ENCODE assay signal across 16 cellular contexts in genomic region chr12:22481557-22482104, GRCh38.
"Had no signal": no experiment of that assay in that cellular context is flagged by ENCODE, and none has a peak within 500 bp of the region (broad histone marks: within the 10 kb centered on the region; RNA-seq: fewer than 3 reads in every experiment).

No MANE protein-coding gene starts in this region.

- FAIRE-seq: colon, keratinocyte had no signal

- H3K4me1 ChIP-seq: adrenal gland, esophagus squamous epithelium, neural progenitor cell, suprapubic skin, upper lobe of right lung had no signal

- H3K9me3 ChIP-seq: adrenal gland, esophagus squamous epithelium, ovary, suprapubic skin, upper lobe of right lung had no signal

- H3K4me3 ChIP-seq: adrenal gland, esophagus squamous epithelium, neural progenitor cell, ovary, suprapubic skin, upper lobe of right lung had no signal

- H3K36me3 ChIP-seq: ovary had no signal

- DNase-seq: activated CD4-positive, alpha-beta memory T cell treated with anti-CD3 and anti-CD28 coated beads, Interleukin-2, amount 10 ng/mL, durations not matched to agents 7 days and 5 days; activated CD8-positive, alpha-beta memory T cell treated with anti-CD3 and anti-CD28 coated beads, Interleukin-2, amount 50 U/mL, for 48 hours; activated naive CD4-positive, alpha-beta T cell treated with anti-CD3 and anti-CD28 coated beads, Interleukin-2, amount 10 ng/mL, durations not matched to agents 7 days and 5 days; adrenal gland; esophagus squamous epithelium; foreskin fibroblast; head of caudate nucleus; left ventricle myocardium superior; ovary; stimulated activated CD4-positive, alpha-beta T cell treated with anti-CD3 and anti-CD28 coated beads, Interleukin-2, amount 100 ng/mL, for 48 hours; stimulated activated naive CD8-positive, alpha-beta T cell treated with anti-CD3 and anti-CD28 coated beads, Interleukin-15, Interleukin-2, amounts not matched to agents 100 U/mL and 50 U/mL, for 24 hours; upper lobe of right lung had no signal

- H3K27ac ChIP-seq: adrenal gland, esophagus squamous epithelium, neural progenitor cell, ovary, suprapubic skin, upper lobe of right lung had no signal

- ATAC-seq: left ventricle myocardium superior; stimulated activated naive CD8-positive, alpha-beta T cell treated with anti-CD3 and anti-CD28 coated beads, Interleukin-15, Interleukin-2, amounts not matched to agents 100 U/mL and 50 U/mL, for 24 hours; upper lobe of right lung had no signal

- H3K27me3 ChIP-seq: adrenal gland, esophagus squamous epithelium, neural progenitor cell, ovary, suprapubic skin, upper lobe of right lung had no signal
